ENCODE assay signal across 8 cellular contexts in the genomic region with DNA sequence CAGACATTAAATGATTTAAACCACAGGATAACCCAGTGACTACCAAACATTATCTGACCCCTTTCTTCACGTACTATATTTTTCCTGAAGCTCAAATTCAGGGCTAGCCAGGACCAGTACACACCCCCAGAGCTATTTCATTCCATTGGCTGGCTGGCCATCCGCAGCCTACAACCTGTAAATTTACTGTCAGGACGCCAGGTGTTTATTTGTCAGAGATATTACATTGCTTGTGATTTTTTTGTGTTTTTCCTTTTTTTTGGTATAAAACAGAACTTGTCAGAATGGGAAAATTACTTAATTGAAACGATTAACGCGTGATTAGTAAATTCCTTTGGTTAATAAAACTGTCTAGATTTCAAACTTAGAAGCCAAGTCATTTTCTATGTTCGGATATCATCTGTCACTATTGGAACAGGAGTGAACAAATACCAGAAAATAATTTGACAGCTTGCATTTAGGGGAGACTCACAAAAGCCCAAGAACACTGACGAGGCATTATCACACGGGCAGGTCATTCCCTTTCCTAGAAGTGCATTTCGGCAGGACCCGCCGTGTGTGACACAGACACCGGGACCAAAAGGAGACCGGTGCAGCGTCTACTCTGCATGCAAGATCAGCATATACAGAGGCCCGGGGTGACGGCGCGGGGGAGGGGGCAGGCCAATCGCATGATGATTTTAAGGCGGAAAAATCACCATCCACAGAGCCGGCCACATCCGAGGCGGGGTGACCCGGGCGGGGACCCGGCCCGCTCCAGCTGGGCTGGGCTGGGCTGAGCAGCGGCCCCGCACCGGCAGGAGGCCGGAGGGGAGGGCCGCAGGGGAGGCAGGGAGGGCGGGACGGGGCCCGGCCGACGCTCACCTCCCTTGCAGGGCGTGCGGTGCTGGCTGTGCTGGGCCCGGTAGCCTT. TPM values are rescaled to one million over a fixed set of nuclear protein-coding genes. Genes with fewer than 3 reads are reported as not detected.
DNase-seq lines count a peak whose midpoint lies in the region; ATAC-seq, FAIRE-seq and TF ChIP-seq lines count a peak whose summit lies in the region.

No MANE protein-coding gene starts in this region.

- H3K27ac Mint-ChIP-seq in activated CD4-positive, alpha-beta T cell treated with anti-CD3 and anti-CD28 coated beads, Interleukin-2, amount 10 ng/mL, durations not matched to agents 24 days and 14 days: peak overlapping the region; percentile 97

- peak overlapping the region; percentile 96 for H3K4me3 Mint-ChIP-seq in activated CD4-positive, alpha-beta T cell treated with anti-CD3 and anti-CD28 coated beads, Interleukin-2, amount 10 ng/mL, durations not matched to agents 24 days and 14 days

- H3F3A ChIP-seq in Loucy (ENCODE audit: low read depth): no peaks in the 10 kb centered on the region

- H3K27me3 ChIP-seq in Loucy (ENCODE audit: insufficient read depth, low read length, poor library complexity, severe bottlenecking) (no peaks in the 10 kb centered on the region), colonic mucosa (no peaks in the 10 kb centered on the region), left lung (no peaks in the 10 kb centered on the region)

- H3K4me3 ChIP-seq in GM12864 (ENCODE audit: low read depth, low read length): peak overlapping the region; percentile 74
- H3K4me3 ChIP-seq in Loucy (ENCODE audit: low read length, poor library complexity, severe bottlenecking): peak overlapping the region; percentile 85
- H3K4me3 ChIP-seq in colonic mucosa: peak overlapping the region; percentile 55
- peak overlapping the region; percentile 54 to 73 for H3K4me3 ChIP-seq in left lung

- H2AFZ ChIP-seq in Loucy (ENCODE audit: low read length): peak overlapping the region; percentile 73

- H3K27me3 Mint-ChIP-seq in activated CD4-positive, alpha-beta T cell treated with anti-CD3 and anti-CD28 coated beads, Interleukin-2, amount 10 ng/mL, durations not matched to agents 24 days and 14 days: no peaks in the 10 kb centered on the region

- H3K9ac ChIP-seq in Loucy (ENCODE audit: low read depth, low read length, poor library complexity, severe bottlenecking) (peak overlapping the region; percentile 62), colonic mucosa (ENCODE audit: low read depth in 2 of 2, low read length in 2 of 2) (peak overlapping the region; percentile 80 to 100)

- peak; percentile 52 for FAIRE-seq in H54 (lab: Jason Lieb, UNC)

- H3K4me1 ChIP-seq in Loucy (ENCODE audit: insufficient read depth, low read length, poor library complexity, severe bottlenecking): peaks cover 51% of the 10 kb centered on the region
- H3K4me1 ChIP-seq in colonic mucosa: no peaks in the 10 kb centered on the region
- peaks cover 6 to 59% of the 10 kb centered on the region in 2 donors for H3K4me1 ChIP-seq in left lung

- H3K36me3 Mint-ChIP-seq in activated CD4-positive, alpha-beta T cell treated with anti-CD3 and anti-CD28 coated beads, Interleukin-2, amount 10 ng/mL, durations not matched to agents 24 days and 14 days (ENCODE audit: low read depth): peaks cover 40% of the 10 kb centered on the region

- H3K36me3 ChIP-seq in Loucy (ENCODE audit: insufficient read depth, low read length): no peaks in the 10 kb centered on the region
- no peaks in the 10 kb centered on the region for H3K36me3 ChIP-seq in colonic mucosa
- H3K36me3 ChIP-seq in left lung: peaks cover 0 to 14% of the 10 kb centered on the region in 2 donors

- H4K20me1 ChIP-seq in Loucy (ENCODE audit: insufficient read depth, low read length, poor library complexity, severe bottlenecking): peaks cover 51% of the 10 kb centered on the region

- H3K27ac ChIP-seq in colonic mucosa (peak overlapping the region; percentile 84), left lung (peak overlapping the region; percentile 95 to 98)

- peak; percentile 28 for ATAC-seq in left lung

- peaks cover 44% of the 10 kb centered on the region for H3K4me1 Mint-ChIP-seq in activated CD4-positive, alpha-beta T cell treated with anti-CD3 and anti-CD28 coated beads, Interleukin-2, amount 10 ng/mL, durations not matched to agents 24 days and 14 days

- H3K9me3 Mint-ChIP-seq in activated CD4-positive, alpha-beta T cell treated with anti-CD3 and anti-CD28 coated beads, Interleukin-2, amount 10 ng/mL, durations not matched to agents 24 days and 14 days: no peaks in the 10 kb centered on the region

- H3K9me3 ChIP-seq in Loucy (ENCODE audit: insufficient read depth, low read depth, low read length) (no peaks in the 10 kb centered on the region), colonic mucosa (no peaks in the 10 kb centered on the region), left lung (no peaks in the 10 kb centered on the region)

- TF ChIP-seq CTCF in GM12864 (IDR thresholded peaks at IDR 0.05; ENCODE audit: low read depth, low read length, missing control alignments) (no peak), Loucy (conservative IDR thresholded peaks at IDR 0.05; ENCODE audit: low read length) (no peak), colonic mucosa (IDR thresholded peaks at IDR 0.05) (no peak), left lung (IDR thresholded peaks at IDR 0.05) (no peak)

- H3K9me2 ChIP-seq in Loucy (replicated peaks; ENCODE audit: low read depth, low read length): no peaks in the 10 kb centered on the region

- DNase-seq in GM12864 (ENCODE audit: low read depth): peak; percentile 39
- DNase-seq in H54 (ENCODE audit: insufficient read length, low spot score): peak; percentile 53
- peak; percentile 92 for DNase-seq in activated CD4-positive, alpha-beta T cell treated with anti-CD3 and anti-CD28 coated beads, Interleukin-2, amount 10 ng/mL, durations not matched to agents 24 days and 14 days
- peak; percentile 80 for DNase-seq in colonic mucosa
- DNase-seq in left lung: peak; percentile 80 to 89
- peak; percentile 63 to 65 for DNase-seq in stimulated activated CD4-positive, alpha-beta T cell treated with anti-CD3 and anti-CD28 coated beads, Interleukin-2, amount 100 ng/mL, for 48 hours
- DNase-seq in NCI-H2107 (lab: John Stamatoyannopoulos, UW): no peak

- peaks cover 71% of the 10 kb centered on the region for H3K79me2 ChIP-seq in Loucy (ENCODE audit: insufficient read depth, low read length)

- H3K4me2 ChIP-seq in Loucy (ENCODE audit: low read depth, low read length, poor library complexity, severe bottlenecking): peak overlapping the region; percentile 78

- intact Hi-C loops in activated CD4-positive, alpha-beta T cell treated with anti-CD3 and anti-CD28 coated beads, Interleukin-2, amount 10 ng/mL, durations not matched to agents 24 days and 14 days (cut with micrococcal nuclease): loop anchor here (1.0 to 10.0 kb wide), 7 partner anchors 9 to 679 kb away; a partner anchor contains a TSS
- intact Hi-C loops in colonic mucosa (cut with DNase I): loop anchor here (10.0 kb wide), 1 partner anchor 119 kb away; no protein-coding TSS in a partner anchor
- intact Hi-C loops in left lung (cut with DNase I): no loop called here

- no peak for TF ChIP-seq POLR2A in H54 (IDR thresholded peaks at IDR 0.05; ENCODE audit: low read depth, low read length)

RNA-seq across cellular contexts. Expression of a gene that starts 0.9 kb away (rescaled TPM):
- 112 and 114 TPM in 2 replicates for total RNA-seq in activated CD4-positive, alpha-beta T cell treated with anti-CD3 and anti-CD28 coated beads, Interleukin-2, amount 10 ng/mL, durations not matched to agents 24 days and 14 days
- total RNA-seq in colonic mucosa (100 to 1,000 TPM in 1 of 2 donors, 10 to 100 TPM in 1; 94.1 to 207 TPM), left lung (100 to 1,000 TPM in 1 of 2 donors, 10 to 100 TPM in 1; 92.2 to 126 TPM)

RNA-seq across cellular contexts. Expression of a gene that starts 1.3 kb away (rescaled TPM):
- 38.9 and 42.2 TPM in 2 replicates for total RNA-seq in activated CD4-positive, alpha-beta T cell treated with anti-CD3 and anti-CD28 coated beads, Interleukin-2, amount 10 ng/mL, durations not matched to agents 24 days and 14 days
- 10 to 100 TPM; 27.8 to 28.3 TPM for total RNA-seq in colonic mucosa
- 10 to 100 TPM; 24.9 to 34.4 TPM for total RNA-seq in left lung

Comparison
In these comparisons a context has a peak if more than half of its experiments do, and no peak if none do; other contexts are left out.
1. intact Hi-C loops: an anchor here in activated CD4-positive, alpha-beta T cell treated with anti-CD3 and anti-CD28 coated beads, Interleukin-2, amount 10 ng/mL, durations not matched to agents 24 days and 14 days (1.0 to 10.0 kb wide) and colonic mucosa (10.0 kb wide); none called in left lung.